ENCODE assay signal across 18 cellular contexts in the genomic region with DNA sequence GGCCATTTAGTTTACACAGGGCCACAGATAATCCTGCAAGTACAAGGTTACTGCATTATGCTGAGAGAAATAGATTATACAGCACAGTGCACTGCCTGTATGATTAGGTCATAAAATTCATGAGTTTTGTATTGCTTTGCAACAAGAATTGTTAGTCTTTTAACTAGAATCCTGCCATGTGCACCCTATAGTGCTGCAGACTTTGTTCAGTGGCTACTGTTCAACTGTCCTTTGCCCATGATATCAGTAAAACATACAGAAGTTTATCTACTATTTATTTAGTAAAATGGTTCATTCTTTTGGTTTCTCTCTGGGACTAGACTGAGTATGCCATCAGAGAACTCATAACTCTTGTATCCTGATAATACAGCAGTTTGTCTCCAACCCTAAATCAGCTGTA.
DNase-seq lines count a peak whose midpoint lies in the region; ATAC-seq, FAIRE-seq and TF ChIP-seq lines count a peak whose summit lies in the region.
"Had no signal": no experiment of that assay in that cellular context is flagged by ENCODE, and none has a peak within 500 bp of the region (broad histone marks: within the 10 kb centered on the region; RNA-seq: fewer than 3 reads in every experiment).

No MANE protein-coding gene starts in this region.

- FAIRE-seq in HepG2 (lab: Jason Lieb, UNC), result no peak
- FAIRE-seq: D721Med, H54, HTR-8/SVneo had no signal

- H3F3A ChIP-seq in neural cell (ENCODE audit: insufficient read depth, low read length, poor library complexity, severe bottlenecking), result no peaks in the 10 kb centered on the region

- POLR2A ChIA-PET in HepG2 (lab: Yijun Ruan, JAX), result no interaction called here

- no peaks in the 10 kb centered on the region for H3K36me3 ChIP-seq in HepG2 (replicated peaks in 1 of 2; ENCODE audit: control insufficient read depth in 1 of 2, insufficient read depth in 2 of 2, low read length in 2 of 2)
- H3K36me3 ChIP-seq in neural cell (ENCODE audit: insufficient read depth, low read length), result no peaks in the 10 kb centered on the region

- DNase-seq in DMS53 (lab: John Stamatoyannopoulos, UW), result peak; percentile 22
- no peak for DNase-seq in DMS53 treated with DMSO at 0.1 percent for 48 hours (lab: John Stamatoyannopoulos, UW; ENCODE audit: unreplicated experiment)
- peak; percentile 75 for DNase-seq in NCI-H526 treated with DMSO at 0.1 percent for 48 hours (lab: John Stamatoyannopoulos, UW)
- DNase-seq in HepG2 (ENCODE audit: low spot score), result peak; percentile 29
- no peak for DNase-seq in foreskin keratinocyte
- no peak for DNase-seq in NCI-H2196 (lab: John Stamatoyannopoulos, UW; ENCODE audit: unreplicated experiment)
- DNase-seq: CD8-positive, alpha-beta T cell; COR-L47; DMS153; GF-D8; GM23248 had no signal

- no peak for TF ChIP-seq CTCF in HepG2 (CRISPR knock-in tag; IDR thresholded peaks at IDR 0.05)
- TF ChIP-seq CTCF in neural cell (IDR thresholded peaks at IDR 0.05; ENCODE audit: poor library complexity, severe bottlenecking), result no peak
- no peak for TF ChIP-seq CTCF in foreskin keratinocyte (conservative IDR thresholded peaks at IDR 0.05)

- H3K9ac ChIP-seq in HepG2 (ENCODE audit: insufficient read depth, low read depth, low read length) (no peak overlapping the region), neural cell (ENCODE audit: low read length) (no peak overlapping the region)
- H3K9ac ChIP-seq: GM23248 had no signal

- H3K4me1 ChIP-seq in HepG2 (ENCODE audit: insufficient read depth, low read length) (peaks cover 13% of the 10 kb centered on the region), foreskin keratinocyte (no peaks in the 10 kb centered on the region)

- TF ChIP-seq POLR2A in HepG2 (IDR thresholded peaks at IDR 0.05; ENCODE audit: insufficient read depth in 1 of 2, low read depth in 2 of 2, low read length in 2 of 2), result no peak

- no peak for TF ChIP-seq RAD21 in HepG2 (CRISPR knock-in tag; IDR thresholded peaks at IDR 0.05)
- no peak for TF ChIP-seq RAD21 in neural cell (conservative IDR thresholded peaks at IDR 0.05)

- H3K27ac ChIP-seq in HepG2 (ENCODE audit: extremely low read length, insufficient read depth, low read length) (no peak overlapping the region), neural cell (ENCODE audit: low read length) (peak overlapping the region; percentile 79), foreskin keratinocyte (no peak overlapping the region)
- H3K27ac ChIP-seq: 22Rv1, GM23248 had no signal

- H3K9me3 ChIP-seq in HepG2 (ENCODE audit: low read length), result no peaks in the 10 kb centered on the region
- H3K9me3 ChIP-seq in neural cell (ENCODE audit: low read length), result no peaks in the 10 kb centered on the region

- H3K9me2 ChIP-seq in neural cell (ENCODE audit: insufficient read depth, low read length), result no peaks in the 10 kb centered on the region

- H2AFZ ChIP-seq in HepG2 (ENCODE audit: low read length), result no peak overlapping the region
- H2AFZ ChIP-seq in neural cell (ENCODE audit: low read depth, low read length), result no peak overlapping the region
- H2AFZ ChIP-seq: GM23248 had no signal

- intact Hi-C loops in HepG2 (cut with micrococcal nuclease; ENCODE audit: unreplicated experiment), result no loop called here

- CTCF ChIA-PET in HepG2 (lab: Yijun Ruan, JAX; ENCODE audit: low intra/inter-chr PET ratio, low total read pairs), result no interaction called here

- no peaks in the 10 kb centered on the region for H3K79me2 ChIP-seq in HepG2 (ENCODE audit: insufficient read depth, low read length)
- H3K79me2 ChIP-seq in neural cell (replicated peaks; ENCODE audit: insufficient read depth, low read length), result no peaks in the 10 kb centered on the region

- ATAC-seq in HepG2 (peak; percentile 56), GM18517 (IDR thresholded peaks at IDR 0.05; ENCODE audit: unreplicated experiment) (no peak), foreskin keratinocyte (no peak)
- ATAC-seq: CD8-positive, alpha-beta T cell; HCT116 had no signal

- H4K20me1 ChIP-seq in HepG2 (ENCODE audit: insufficient read depth, low read length), result no peaks in the 10 kb centered on the region
- no peaks in the 10 kb centered on the region for H4K20me1 ChIP-seq in neural cell (ENCODE audit: insufficient read depth)

- no peak overlapping the region for H3K4me3 ChIP-seq in HepG2 (replicated peaks in 1 of 3; ENCODE audit: insufficient read depth in 1 of 3, low read depth in 2 of 3, low read length in 3 of 3)
- H3K4me3 ChIP-seq in neural cell (ENCODE audit: low read length), result no peak overlapping the region
- H3K4me3 ChIP-seq: GM23248 had no signal

- in situ Hi-C loops in HepG2 (cut with HindIII; ENCODE audit: extremely low pct_ligation_motif_present, low pct_unique_long_range_greater_than_20kb), result no loop called here

- no TSS peak for BruUV-seq in HepG2 (replicated peaks; lab: Mats Ljungman, UMichigan)

- no peak for TF ChIP-seq EP300 in HepG2 (IDR thresholded peaks at IDR 0.05; ENCODE audit: low read depth in 2 of 2, low read length in 2 of 2)
- TF ChIP-seq EP300 in HepG2 (CRISPR knock-in tag; IDR thresholded peaks at IDR 0.05; ENCODE audit: borderline replicate concordance), result no peak
- no peak for TF ChIP-seq EP300 in neural cell (conservative IDR thresholded peaks at IDR 0.05; ENCODE audit: poor library complexity, severe bottlenecking)

- H3K4me2 ChIP-seq in HepG2 (ENCODE audit: low read depth, low read length) (no peak overlapping the region), neural cell (ENCODE audit: low read length) (no peak overlapping the region)

- H3K27me3 ChIP-seq in HepG2 (ENCODE audit: control insufficient read depth in 1 of 2, insufficient read depth in 2 of 2, low read length in 2 of 2) (no peaks in the 10 kb centered on the region), neural cell (ENCODE audit: insufficient read depth, low read depth, low read length) (no peaks in the 10 kb centered on the region), foreskin keratinocyte (no peaks in the 10 kb centered on the region)

TF ChIP-seq in HepG2, 621 proteins besides CTCF, POLR2A, EP300 and RAD21:
- no peak for TF ChIP-seq ZNF431 (CRISPR knock-in tag; IDR thresholded peaks at IDR 0.05; ENCODE audit: borderline replicate concordance, low read depth)
- TF ChIP-seq NFATC3 (CRISPR knock-in tag; IDR thresholded peaks at IDR 0.05), result no peak

TF ChIP-seq in neural cell, 6 proteins besides CTCF, POLR2A, EP300 and RAD21:
- no peak for TF ChIP-seq POLR2AphosphoS5 (IDR thresholded peaks at IDR 0.05)
- TF ChIP-seq EZH2 (IDR thresholded peaks at IDR 0.05; ENCODE audit: borderline replicate concordance, insufficient read depth, low read length, poor library complexity, severe bottlenecking), result no peak
- TF ChIP-seq REST (IDR thresholded peaks at IDR 0.05; ENCODE audit: borderline replicate concordance), result no peak
- no peak for TF ChIP-seq SMC3 (conservative IDR thresholded peaks at IDR 0.05; ENCODE audit: poor library complexity)
- TF ChIP-seq MXI1 (conservative IDR thresholded peaks at IDR 0.05; ENCODE audit: poor library complexity, severe bottlenecking), result no peak
- TF ChIP-seq TAF1 (IDR thresholded peaks at IDR 0.05; ENCODE audit: low read depth), result no peak

Comparison
In these comparisons a context has a peak if more than half of its experiments do, and no peak if none do; other contexts are left out.
1. DNase-seq: peak in DMS53 (single experiment), NCI-H526 treated with DMSO at 0.1 percent for 48 hours (single experiment) and HepG2 (single experiment); none in DMS53 treated with DMSO at 0.1 percent for 48 hours (single experiment), foreskin keratinocyte (0 of 2) and NCI-H2196 (single experiment).